In genomic region chr14:100240725-100241032, GRCh38 we compare ENCODE assay signal across 1 cellular context.
TF ChIP-seq lines count a peak whose summit lies in the region.

No MANE protein-coding gene starts in this region.

TF ChIP-seq in endothelial cell of umbilical vein, 7 proteins besides CTCF, POLR2A, EP300 and RAD21 (continued from another document):
- TF ChIP-seq POLR2AphosphoS5 (IDR thresholded peaks at IDR 0.05; ENCODE audit: insufficient read depth, low read depth, low read length), result no peak
- TF ChIP-seq, protein P1, sequence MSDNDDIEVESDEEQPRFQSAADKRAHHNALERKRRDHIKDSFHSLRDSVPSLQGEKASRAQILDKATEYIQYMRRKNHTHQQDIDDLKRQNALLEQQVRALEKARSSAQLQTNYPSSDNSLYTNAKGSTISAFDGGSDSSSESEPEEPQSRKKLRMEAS (IDR thresholded peaks at IDR 0.05; ENCODE audit: insufficient read depth, insufficient read length), result no peak
